11 cellular contexts compared by ENCODE assay signal in genomic region chr3:66479532-66479947, GRCh38. TPM values are rescaled to one million over a fixed set of nuclear protein-coding genes. Genes with fewer than 3 reads are reported as not detected.
DNase-seq lines count a peak whose midpoint lies in the region; ATAC-seq and TF ChIP-seq lines count a peak whose summit lies in the region.
"Had no signal": no experiment of that assay in that cellular context is flagged by ENCODE, and none has a peak within 500 bp of the region (broad histone marks: within the 10 kb centered on the region; RNA-seq: fewer than 3 reads in every experiment).

No MANE protein-coding gene starts in this region.

- TF ChIP-seq POLR2A in body of pancreas (IDR thresholded peaks at IDR 0.05) = no peak

- no peaks in the 10 kb centered on the region for H3K9me3 ChIP-seq in body of pancreas

- peaks cover 100% of the 10 kb centered on the region for H3K4me1 ChIP-seq in body of pancreas

- H3K4me3 ChIP-seq in body of pancreas = no peak overlapping the region

- H3K36me3 Mint-ChIP-seq in activated T-cell treated with anti-CD3 and anti-CD28 coated beads, Interleukin-2, amount 50 U/mL, for 72 hours (ENCODE audit: insufficient read depth in 2 of 2) = peaks cover 6 to 7% of the 10 kb centered on the region in 2 donors

- no peaks in the 10 kb centered on the region for H3K27me3 ChIP-seq in body of pancreas

- peaks cover 4% of the 10 kb centered on the region in 2 donors for H3K9me3 Mint-ChIP-seq in activated T-cell treated with anti-CD3 and anti-CD28 coated beads, Interleukin-2, amount 50 U/mL, for 72 hours

- H3K27ac ChIP-seq in body of pancreas (peak overlapping the region in 3 of 4 donors; percentile 79 to 84 (median 84)), substantia nigra (ENCODE audit: low read depth, low read length, poor library complexity, severe bottlenecking) (peak overlapping the region; percentile 19)

- H3K4me1 Mint-ChIP-seq in activated T-cell treated with anti-CD3 and anti-CD28 coated beads, Interleukin-2, amount 50 U/mL, for 72 hours (ENCODE audit: low read depth) = peaks cover 71% of the 10 kb centered on the region

- H3K27me3 Mint-ChIP-seq in activated T-cell treated with anti-CD3 and anti-CD28 coated beads, Interleukin-2, amount 50 U/mL, for 72 hours (ENCODE audit: low read depth) = no peaks in the 10 kb centered on the region

- TF ChIP-seq CTCF in body of pancreas (IDR thresholded peaks at IDR 0.05) = no peak

- peak overlapping the region; percentile 70 to 89 for H3K4me3 Mint-ChIP-seq in activated T-cell treated with anti-CD3 and anti-CD28 coated beads, Interleukin-2, amount 50 U/mL, for 72 hours

- DNase-seq in activated T-cell treated with anti-CD3 and anti-CD28 coated beads, Interleukin-2, amount 50 U/mL, for 72 hours = no peak
- DNase-seq in activated T-cell treated with anti-CD3 and anti-CD28 coated beads for 4 hours = no peak
- no peak for DNase-seq in body of pancreas
- DNase-seq in substantia nigra (lab: John Stamatoyannopoulos, UW) = no peak
- DNase-seq in mucosa of gallbladder (ENCODE audit: low spot score) = no peak
- no peak for DNase-seq in GOT3 (lab: John Stamatoyannopoulos, UW)
- DNase-seq in NCI-H1930 (lab: John Stamatoyannopoulos, UW) = no peak
- DNase-seq: activated gamma-delta T cell treated with Interleukin-2 at 50 U/mL for 16 hours, KG1 had no signal

- intact Hi-C loops in body of pancreas (cut with DNase I) = no loop called here

- 35 to 45% methylated on average over 2 of the region's 2 CpGs for WGBS in body of pancreas, 2 donors

- ATAC-seq in activated T-cell treated with anti-CD3 and anti-CD28 coated beads, Interleukin-2, amount 50 U/mL, for 72 hours (replicated peaks in 1 of 2) = peak; percentile 35 to 49
- ATAC-seq in HG02852 (IDR thresholded peaks at IDR 0.05; ENCODE audit: unreplicated experiment) = peak; percentile 44
- ATAC-seq in body of pancreas = no peak
- ATAC-seq: Panc1 had no signal

- peak overlapping the region; percentile 90 for H3K27ac Mint-ChIP-seq in activated T-cell treated with anti-CD3 and anti-CD28 coated beads, Interleukin-2, amount 50 U/mL, for 72 hours

- H3K36me3 ChIP-seq in body of pancreas (replicated peaks in 1 of 2; ENCODE audit: insufficient read depth in 1 of 2, low read depth in 2 of 2) = no peaks in the 10 kb centered on the region

RNA-seq across cellular contexts. Expression of gene LRIG1, which starts 21.3 kb away (rescaled TPM):
- total RNA-seq in activated T-cell treated with anti-CD3 and anti-CD28 coated beads, Interleukin-2, amount 50 U/mL, for 72 hours = 10 to 100 TPM; 21.6 to 44.8 TPM
- total RNA-seq in body of pancreas (100 to 1,000 TPM; 111 to 114 TPM), mucosa of gallbladder (64.4 TPM)
